In the genomic region with DNA sequence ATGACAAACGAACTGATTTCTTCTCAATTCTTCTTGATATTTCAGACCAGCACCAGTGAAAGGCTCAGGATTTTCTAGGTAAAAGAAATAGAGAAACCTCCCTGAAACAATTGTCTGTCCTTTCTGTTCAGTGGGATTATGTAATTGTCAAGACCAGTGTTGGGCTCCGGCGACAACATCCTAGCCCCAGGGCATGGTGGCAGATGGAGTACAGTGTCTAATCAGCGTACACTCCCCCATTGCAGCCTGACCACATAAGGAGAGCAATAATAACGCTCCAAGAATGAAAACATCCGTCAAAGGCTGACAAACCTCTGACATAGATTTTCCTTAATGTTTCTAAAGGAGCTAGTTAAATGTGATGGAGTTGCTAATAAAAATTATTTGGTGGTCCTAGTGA, we compare ENCODE assay signal across 16 cellular contexts.
"Had no signal": no experiment of that assay in that cellular context is flagged by ENCODE, and none has a peak within 500 bp of the region (broad histone marks: within the 10 kb centered on the region; RNA-seq: fewer than 3 reads in every experiment).

No MANE protein-coding gene starts in this region.

- H3K4me1 ChIP-seq: lower lobe of right lung, stomach, transverse colon had no signal

- H3K27ac ChIP-seq: heart left ventricle, left ventricle myocardium inferior, lower lobe of right lung, right atrium auricular region, stomach, thoracic aorta, transverse colon had no signal

- DNase-seq: dermis blood vessel endothelial cell; foreskin melanocyte; heart left ventricle; hypothalamus; left ventricle myocardium inferior; lower lobe of right lung; natural killer cell; posterior cingulate gyrus; small intestine; stimulated activated CD4-positive, alpha-beta T cell treated with anti-CD3 and anti-CD28 coated beads, Interleukin-12 subunit alpha, Interleukin-12 subunit beta, amount 100 ng/mL, for 4 hours; stimulated activated naive CD4-positive, alpha-beta T cell; stomach; substantia nigra; transverse colon had no signal

- H3K36me3 ChIP-seq: heart left ventricle, left ventricle myocardium inferior, lower lobe of right lung, right atrium auricular region, stomach, thoracic aorta, transverse colon had no signal

- H3K9me3 ChIP-seq: heart left ventricle, left ventricle myocardium inferior, lower lobe of right lung, right atrium auricular region, stomach, thoracic aorta, transverse colon had no signal

- H3K27me3 ChIP-seq: heart left ventricle, right atrium auricular region, stomach, transverse colon had no signal

- H3K4me3 ChIP-seq: heart left ventricle, left ventricle myocardium inferior, lower lobe of right lung, right atrium auricular region, stomach, thoracic aorta, transverse colon had no signal
